In genomic region chrX:15438332-15438731, GRCh38 we compare ENCODE assay signal across 1 cellular context.
TF ChIP-seq lines count a peak whose summit lies in the region.

No MANE protein-coding gene starts in this region.

TF ChIP-seq in HepG2, 621 proteins besides CTCF, POLR2A, EP300 and RAD21 (continued from another document):
- TF ChIP-seq ZNF597 (CRISPR knock-in tag; IDR thresholded peaks at IDR 0.05), result no peak
- TF ChIP-seq HMGXB3 (CRISPR knock-in tag; IDR thresholded peaks at IDR 0.05; ENCODE audit: borderline replicate concordance), result no peak
- no peak for TF ChIP-seq GATA4 (IDR thresholded peaks at IDR 0.05; ENCODE audit: borderline replicate concordance, low read depth)
- no peak for TF ChIP-seq FOXP1 (IDR thresholded peaks at IDR 0.05)
- no peak for TF ChIP-seq FOXP1 (CRISPR knock-in tag; IDR thresholded peaks at IDR 0.05)
- no peak for TF ChIP-seq FLYWCH1 (CRISPR knock-in tag; IDR thresholded peaks at IDR 0.05)
- no peak for TF ChIP-seq ZNF644 (CRISPR knock-in tag; IDR thresholded peaks at IDR 0.05; ENCODE audit: low read depth)
- TF ChIP-seq ZNF883 (CRISPR knock-in tag; IDR thresholded peaks at IDR 0.05; ENCODE audit: not compliant biosample characterization), result no peak
- TF ChIP-seq KAT7 (CRISPR knock-in tag; IDR thresholded peaks at IDR 0.05; ENCODE audit: borderline replicate concordance), result no peak
- TF ChIP-seq BRD4 (CRISPR knock-in tag; IDR thresholded peaks at IDR 0.05), result no peak
- TF ChIP-seq AHDC1 (CRISPR knock-in tag; IDR thresholded peaks at IDR 0.05; ENCODE audit: borderline replicate concordance), result no peak
- TF ChIP-seq HOXA9 (CRISPR knock-in tag; IDR thresholded peaks at IDR 0.05; ENCODE audit: borderline replicate concordance), result no peak
- TF ChIP-seq ZHX1 (CRISPR knock-in tag; IDR thresholded peaks at IDR 0.05; ENCODE audit: low read depth), result no peak
- no peak for TF ChIP-seq MXD1 (CRISPR knock-in tag; IDR thresholded peaks at IDR 0.05)
- no peak for TF ChIP-seq ZNF205 (CRISPR knock-in tag; IDR thresholded peaks at IDR 0.05)
